ENCODE assay signal across 8 cellular contexts in genomic region chr5:95718203-95718602, GRCh38. TPM values are rescaled to one million over a fixed set of nuclear protein-coding genes. Genes with fewer than 3 reads are reported as not detected.
DNase-seq lines count a peak whose midpoint lies in the region; ATAC-seq and TF ChIP-seq lines count a peak whose summit lies in the region.

No MANE protein-coding gene starts in this region.

- no peak for TF ChIP-seq CTCF in CD8-positive, alpha-beta T cell (IDR thresholded peaks at IDR 0.05)
- no peak for TF ChIP-seq CTCF in HFFc6 (IDR thresholded peaks at IDR 0.05)
- no peak for TF ChIP-seq CTCF in testis (IDR thresholded peaks at IDR 0.05)

- H3K27ac ChIP-seq in CD8-positive, alpha-beta T cell (ENCODE audit: low read depth, low read length): no peak overlapping the region
- no peak overlapping the region for H3K27ac ChIP-seq in testis

- peak; percentile 38 for ATAC-seq in CD8-positive, alpha-beta T cell
- ATAC-seq in GM19395 (IDR thresholded peaks at IDR 0.05; ENCODE audit: unreplicated experiment) (peak; percentile 91), HG03280 (IDR thresholded peaks at IDR 0.05; ENCODE audit: unreplicated experiment) (peak; percentile 77)

- H3K4me1 Mint-ChIP-seq in CD8-positive, alpha-beta T cell (ENCODE audit: low read depth): no peaks in the 10 kb centered on the region
- H3K4me1 Mint-ChIP-seq in HFFc6 (ENCODE audit: low read depth): peaks cover 67% of the 10 kb centered on the region

- CTCF ChIA-PET in CD8-positive, alpha-beta T cell (lab: Charles Lee): interaction anchor here (1.1 kb wide), 1 partner anchor 63 kb away, joined by 3 read pairs; no protein-coding TSS in a partner anchor

- no peaks in the 10 kb centered on the region for H3K36me3 Mint-ChIP-seq in CD8-positive, alpha-beta T cell
- H3K36me3 Mint-ChIP-seq in HFFc6 (ENCODE audit: low read depth): peaks cover 20% of the 10 kb centered on the region

- intact Hi-C loops in CD8-positive, alpha-beta T cell (cut with DNase I, micrococcal nuclease): no loop called here
- intact Hi-C loops in testis (cut with DNase I; ENCODE audit: low total_unique reads): no loop called here

- in situ Hi-C loops in ACHN (cut with HindIII; ENCODE audit: low pct_ligation_motif_present, low pct_unique_long_range_greater_than_20kb, low sequenced_read_pairs): no loop called here

- H3K27ac Mint-ChIP-seq in CD8-positive, alpha-beta T cell: no peak overlapping the region
- H3K27ac Mint-ChIP-seq in HFFc6: no peak overlapping the region

- WGBS in testis, 2 donors: 82 to 84% methylated on average over 2 of the region's 2 CpGs

- H3K4me1 ChIP-seq in CD8-positive, alpha-beta T cell (ENCODE audit: insufficient read depth, low read length): peaks cover 13% of the 10 kb centered on the region
- peaks cover 28% of the 10 kb centered on the region for H3K4me1 ChIP-seq in testis

- POLR2A ChIA-PET in CD8-positive, alpha-beta T cell (lab: Charles Lee): no interaction called here

- H3K9me3 Mint-ChIP-seq in CD8-positive, alpha-beta T cell: no peaks in the 10 kb centered on the region
- H3K9me3 Mint-ChIP-seq in HFFc6: no peaks in the 10 kb centered on the region

- H3K27me3 ChIP-seq in CD8-positive, alpha-beta T cell (ENCODE audit: insufficient read depth, low read length): no peaks in the 10 kb centered on the region
- no peaks in the 10 kb centered on the region for H3K27me3 ChIP-seq in testis

- no peak for TF ChIP-seq POLR2A in testis (IDR thresholded peaks at IDR 0.05)

- DNase-seq in CD8-positive, alpha-beta T cell: no peak
- DNase-seq in activated CD4-positive, alpha-beta T cell treated with anti-CD3 and anti-CD28 coated beads, Interleukin-2, amount 50 U/mL, for 48 hours: peak; percentile 11 to 29
- no peak for DNase-seq in HFFc6
- DNase-seq in nucleus accumbens (lab: John Stamatoyannopoulos, UW): no peak
- DNase-seq in testis: no peak
- no peak for DNase-seq in ACHN

- no peaks in the 10 kb centered on the region for H3K9me3 ChIP-seq in CD8-positive, alpha-beta T cell (ENCODE audit: low read length)
- H3K9me3 ChIP-seq in testis: no peaks in the 10 kb centered on the region

- H3K27me3 Mint-ChIP-seq in CD8-positive, alpha-beta T cell (ENCODE audit: low read depth): no peaks in the 10 kb centered on the region
- H3K27me3 Mint-ChIP-seq in HFFc6 (ENCODE audit: insufficient read depth): peaks cover 3% of the 10 kb centered on the region; the same call in 1 of the 2 replicates

- no peak overlapping the region for H3K4me3 Mint-ChIP-seq in CD8-positive, alpha-beta T cell
- no peak overlapping the region for H3K4me3 Mint-ChIP-seq in HFFc6

- no peak overlapping the region for H3K4me3 ChIP-seq in CD8-positive, alpha-beta T cell (ENCODE audit: low read depth, low read length)
- H3K4me3 ChIP-seq in testis: no peak overlapping the region

- H3K36me3 ChIP-seq in CD8-positive, alpha-beta T cell (ENCODE audit: insufficient read depth, low read length): no peaks in the 10 kb centered on the region
- H3K36me3 ChIP-seq in testis (ENCODE audit: low read depth, missing control alignments): no peaks in the 10 kb centered on the region

RNA-seq across cellular contexts. Expression of gene RHOBTB3, which starts 12.9 kb away (rescaled TPM):
- under 1 TPM; 0.17 to 0.46 TPM for total RNA-seq in CD8-positive, alpha-beta T cell
- total RNA-seq in HFFc6 (2021; fragmentation: NEBNext Ultra II Directional; extraction: Animal tissue kit (Norgen Biotek cat#: 25700)): 100 to 1,000 TPM; 110 to 184 (median 160) TPM
- total RNA-seq in testis: 100 to 1,000 TPM; 163 to 190 TPM
- 44.1 TPM for polyA plus RNA-seq in testis (ENCODE audit: insufficient read depth, low read depth, low replicate concordance)

RNA-seq across cellular contexts. Expression of gene SPATA9, which starts 35.4 kb away (rescaled TPM):
- total RNA-seq in CD8-positive, alpha-beta T cell: not detected
- under 1 TPM; 0.17 to 0.73 (median 0.48) TPM for total RNA-seq in HFFc6 (2021; fragmentation: NEBNext Ultra II Directional; extraction: Animal tissue kit (Norgen Biotek cat#: 25700))
- 10 to 100 TPM in 1 of 2 donors, 1 to 10 TPM in 1; 7.4 to 21.2 TPM for total RNA-seq in testis
- polyA plus RNA-seq in testis (ENCODE audit: insufficient read depth, low read depth, low replicate concordance): 36.9 TPM

Comparison
In these comparisons a context has a peak if more than half of its experiments do, and no peak if none do; other contexts are left out.
1. ATAC-seq: peak in every context shown above with its lines; median percentile 91 in GM19395; 77 in HG03280; 38 in CD8-positive, alpha-beta T cell.
2. DNase-seq: peak in activated CD4-positive, alpha-beta T cell treated with anti-CD3 and anti-CD28 coated beads, Interleukin-2, amount 50 U/mL, for 48 hours (2 of 2); none in CD8-positive, alpha-beta T cell (0 of 7), HFFc6 (single experiment), nucleus accumbens (0 of 56), testis (single experiment) and ACHN (single experiment).
3. RNA of gene RHOBTB3, which starts 12.9 kb away (total RNA-seq): 163 to 190 TPM in testis and 110 to 184 TPM in HFFc6; 0.17 to 0.46 TPM in CD8-positive, alpha-beta T cell; every median in the first group is over 10 times any median in the second.
4. RNA of gene SPATA9, which starts 35.4 kb away (total RNA-seq): 7.4 to 21.2 TPM in testis; 0.17 to 0.73 TPM in HFFc6 and not detected in CD8-positive, alpha-beta T cell; every median in the first group is over 4 times any median in the second.